ENCODE assay signal across 1 cellular context in the genomic region with DNA sequence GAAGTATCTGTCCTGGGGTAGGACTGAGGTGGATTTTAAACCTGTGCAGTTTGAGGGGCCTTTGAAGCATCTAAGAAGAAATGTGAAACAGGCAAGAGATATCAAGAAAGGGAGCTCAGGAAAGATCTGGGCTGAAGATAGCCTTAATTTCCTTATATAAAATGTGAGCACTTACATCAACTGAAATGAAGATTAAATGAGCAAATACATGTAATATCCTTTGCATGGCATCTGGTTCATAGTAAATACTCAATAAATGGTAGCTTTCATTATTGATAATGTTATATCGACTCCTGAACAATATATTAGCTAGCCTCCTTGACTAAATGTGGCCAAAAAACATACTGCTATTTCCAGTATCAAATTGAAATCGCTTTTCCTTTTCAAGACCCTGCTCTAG.
TF ChIP-seq lines count a peak whose summit lies in the region.

No MANE protein-coding gene starts in this region.

TF ChIP-seq in GM23338, 12 proteins besides CTCF, POLR2A, EP300 and RAD21 (continued from another document):
- TF ChIP-seq, protein P1, sequence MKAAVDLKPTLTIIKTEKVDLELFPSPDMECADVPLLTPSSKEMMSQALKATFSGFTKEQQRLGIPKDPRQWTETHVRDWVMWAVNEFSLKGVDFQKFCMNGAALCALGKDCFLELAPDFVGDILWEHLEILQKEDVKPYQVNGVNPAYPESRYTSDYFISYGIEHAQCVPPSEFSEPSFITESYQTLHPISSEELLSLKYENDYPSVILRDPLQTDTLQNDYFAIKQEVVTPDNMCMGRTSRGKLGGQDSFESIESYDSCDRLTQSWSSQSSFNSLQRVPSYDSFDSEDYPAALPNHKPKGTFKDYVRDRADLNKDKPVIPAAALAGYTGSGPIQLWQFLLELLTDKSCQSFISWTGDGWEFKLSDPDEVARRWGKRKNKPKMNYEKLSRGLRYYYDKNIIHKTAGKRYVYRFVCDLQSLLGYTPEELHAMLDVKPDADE (IDR thresholded peaks at IDR 0.05), result no peak
- TF ChIP-seq CREB1 (CRISPR knock-in tag; IDR thresholded peaks at IDR 0.05; ENCODE audit: low read depth) (no peak), NANOG (IDR thresholded peaks at IDR 0.05; ENCODE audit: borderline replicate concordance) (no peak), STAT1 (IDR thresholded peaks at IDR 0.05; ENCODE audit: unreplicated experiment) (no peak), POLR2AphosphoS5 (IDR thresholded peaks at IDR 0.05; ENCODE audit: low read depth) (no peak), JUNB (IDR thresholded peaks at IDR 0.05; ENCODE audit: unreplicated experiment) (no peak)
